ENCODE assay signal across 8 cellular contexts in genomic region chr21:42878678-42878992, GRCh38. TPM values are rescaled to one million over a fixed set of nuclear protein-coding genes. Genes with fewer than 3 reads are reported as not detected.
DNase-seq lines count a peak whose midpoint lies in the region; ATAC-seq lines count a peak whose summit lies in the region.

No MANE protein-coding gene starts in this region.

- H3K4me1 Mint-ChIP-seq in central memory CD8-positive, alpha-beta T cell = peaks cover 29% of the 10 kb centered on the region
- peaks cover 19 to 41% (median 29%) of the 10 kb centered on the region in 7 donors for H3K4me1 Mint-ChIP-seq in naive thymus-derived CD4-positive, alpha-beta T cell

- H3K27ac ChIP-seq in naive thymus-derived CD4-positive, alpha-beta T cell (ENCODE audit: low read depth, low read length) = peak overlapping the region; percentile 85

- CTCF ChIA-PET in naive thymus-derived CD4-positive, alpha-beta T cell (lab: Charles Lee) = no interaction called here

- peaks cover 35% of the 10 kb centered on the region for H3K36me3 Mint-ChIP-seq in central memory CD8-positive, alpha-beta T cell (ENCODE audit: insufficient read depth)
- peaks cover 0 to 12% (median 4%) of the 10 kb centered on the region in 5 donors for H3K36me3 Mint-ChIP-seq in naive thymus-derived CD4-positive, alpha-beta T cell

- no peak for ATAC-seq in central memory CD8-positive, alpha-beta T cell (replicated peaks; ENCODE audit: extremely low read depth, poor library complexity, severe bottlenecking)
- ATAC-seq in naive thymus-derived CD4-positive, alpha-beta T cell = peak; percentile 1

- DNase-seq in NCI-H2029 treated with DMSO at 0.1 percent for 48 hours (lab: John Stamatoyannopoulos, UW) = peak; percentile 59
- DNase-seq in NCI-H2029 (lab: John Stamatoyannopoulos, UW) = no peak
- DNase-seq in HT-29 (ENCODE audit: low spot score) = peak; percentile 70
- no peak for DNase-seq in central memory CD8-positive, alpha-beta T cell (ENCODE audit: low spot score in 2 of 2)
- peak in 3 of 9 donors; percentile 11 to 25 (median 19) for DNase-seq in naive thymus-derived CD4-positive, alpha-beta T cell
- DNase-seq in NCI-H1105 treated with DMSO at 0.1 percent for 48 hours (lab: John Stamatoyannopoulos, UW) = no peak
- DNase-seq in NCI-H1930 (lab: John Stamatoyannopoulos, UW) = no peak
- DNase-seq in medulla oblongata (ENCODE audit: extremely low spot score) = no peak

- intact Hi-C loops in naive thymus-derived CD4-positive, alpha-beta T cell (cut with micrococcal nuclease) = loop anchor here in 1 of 2 donors (2.0 kb wide), 1 partner anchor 94 kb away; no protein-coding TSS in a partner anchor

- H3K9me3 ChIP-seq in naive thymus-derived CD4-positive, alpha-beta T cell (ENCODE audit: control insufficient read depth in 2 of 3, low read length in 3 of 3) = no peaks in the 10 kb centered on the region

- H3K4me3 ChIP-seq in naive thymus-derived CD4-positive, alpha-beta T cell (ENCODE audit: low read length) = peak overlapping the region; percentile 66

- peak overlapping the region; percentile 85 for H3K4me3 Mint-ChIP-seq in central memory CD8-positive, alpha-beta T cell
- H3K4me3 Mint-ChIP-seq in naive thymus-derived CD4-positive, alpha-beta T cell = peak overlapping the region; percentile 93 to 99 (median 97)

- peaks cover 12 to 15% of the 10 kb centered on the region in 2 donors for H3K4me1 ChIP-seq in naive thymus-derived CD4-positive, alpha-beta T cell (ENCODE audit: control insufficient read depth in 2 of 2, insufficient read depth in 2 of 2, low read length in 2 of 2)

- peak overlapping the region; percentile 86 for H3K27ac Mint-ChIP-seq in central memory CD8-positive, alpha-beta T cell (ENCODE audit: low read depth)
- peak overlapping the region; percentile 92 to 99 (median 97) for H3K27ac Mint-ChIP-seq in naive thymus-derived CD4-positive, alpha-beta T cell

- no peaks in the 10 kb centered on the region for H3K27me3 Mint-ChIP-seq in central memory CD8-positive, alpha-beta T cell
- peaks cover 0 to 6% (median 0%) of the 10 kb centered on the region in 5 donors for H3K27me3 Mint-ChIP-seq in naive thymus-derived CD4-positive, alpha-beta T cell

- H3K36me3 ChIP-seq in naive thymus-derived CD4-positive, alpha-beta T cell (ENCODE audit: control insufficient read depth in 2 of 3, insufficient read depth in 3 of 3, low read length in 3 of 3) = peaks cover 0 to 16% (median under 1%) of the 10 kb centered on the region in 3 experiments

- POLR2A ChIA-PET in naive thymus-derived CD4-positive, alpha-beta T cell (lab: Charles Lee) = interaction anchor here (0.7 to 4.2 kb wide), 4 partner anchors 10 to 22 kb away, joined by 3 to 44 read pairs (median 4); partner anchors contain the start of gene NDUFV3

- H3K27me3 ChIP-seq in naive thymus-derived CD4-positive, alpha-beta T cell (ENCODE audit: control insufficient read depth in 2 of 2, insufficient read depth in 2 of 2, low read length in 2 of 2) = no peaks in the 10 kb centered on the region

- no peaks in the 10 kb centered on the region for H3K9me3 Mint-ChIP-seq in central memory CD8-positive, alpha-beta T cell
- H3K9me3 Mint-ChIP-seq in naive thymus-derived CD4-positive, alpha-beta T cell = peaks cover 0 to 6% (median 0%) of the 10 kb centered on the region in 11 donors

RNA-seq across cellular contexts. Expression of gene WDR4, which starts 0.7 kb away (rescaled TPM):
- total RNA-seq in HT-29 (2014; rRNA removed; shearing (Covaris generic)) = 23.2 and 31.9 TPM in 2 replicates
- total RNA-seq in naive thymus-derived CD4-positive, alpha-beta T cell = 10 to 100 TPM; 24.4 to 39.1 (median 30.5) TPM
- 10 to 100 TPM; 10.4 TPM for polyA plus RNA-seq in naive thymus-derived CD4-positive, alpha-beta T cell

RNA-seq across cellular contexts. Expression of gene NDUFV3, which starts 14.5 kb away (rescaled TPM):
- total RNA-seq in HT-29 (2014; rRNA removed; shearing (Covaris generic)) = 15.3 and 17.1 TPM in 2 replicates
- total RNA-seq in naive thymus-derived CD4-positive, alpha-beta T cell = 10 to 100 TPM; 25.3 to 33.1 (median 30.9) TPM
- polyA plus RNA-seq in naive thymus-derived CD4-positive, alpha-beta T cell = 10 to 100 TPM; 20.0 to 25.5 TPM

RNA-seq across cellular contexts. Expression of gene ERVH48-1, which starts 46.8 kb away (rescaled TPM):
- total RNA-seq in HT-29 (2014; rRNA removed; shearing (Covaris generic)) = not detected in 2 replicates
- total RNA-seq in naive thymus-derived CD4-positive, alpha-beta T cell = 1 to 10 TPM in 1 of 5 experiments, under 1 TPM in 4; 0.17 to 2.8 (median 0.51) TPM
- polyA plus RNA-seq in naive thymus-derived CD4-positive, alpha-beta T cell = 1 to 10 TPM; 1.0 to 1.2 TPM

Comparison
In these comparisons a context has a peak if more than half of its experiments do, and no peak if none do; other contexts are left out.
1. DNase-seq: peak in NCI-H2029 treated with DMSO at 0.1 percent for 48 hours (single experiment) and HT-29 (single experiment); none in NCI-H2029 (single experiment), central memory CD8-positive, alpha-beta T cell (0 of 2), NCI-H1105 treated with DMSO at 0.1 percent for 48 hours (single experiment), NCI-H1930 (0 of 2) and medulla oblongata (single experiment).